ENCODE assay signal across 8 cellular contexts in the genomic region with DNA sequence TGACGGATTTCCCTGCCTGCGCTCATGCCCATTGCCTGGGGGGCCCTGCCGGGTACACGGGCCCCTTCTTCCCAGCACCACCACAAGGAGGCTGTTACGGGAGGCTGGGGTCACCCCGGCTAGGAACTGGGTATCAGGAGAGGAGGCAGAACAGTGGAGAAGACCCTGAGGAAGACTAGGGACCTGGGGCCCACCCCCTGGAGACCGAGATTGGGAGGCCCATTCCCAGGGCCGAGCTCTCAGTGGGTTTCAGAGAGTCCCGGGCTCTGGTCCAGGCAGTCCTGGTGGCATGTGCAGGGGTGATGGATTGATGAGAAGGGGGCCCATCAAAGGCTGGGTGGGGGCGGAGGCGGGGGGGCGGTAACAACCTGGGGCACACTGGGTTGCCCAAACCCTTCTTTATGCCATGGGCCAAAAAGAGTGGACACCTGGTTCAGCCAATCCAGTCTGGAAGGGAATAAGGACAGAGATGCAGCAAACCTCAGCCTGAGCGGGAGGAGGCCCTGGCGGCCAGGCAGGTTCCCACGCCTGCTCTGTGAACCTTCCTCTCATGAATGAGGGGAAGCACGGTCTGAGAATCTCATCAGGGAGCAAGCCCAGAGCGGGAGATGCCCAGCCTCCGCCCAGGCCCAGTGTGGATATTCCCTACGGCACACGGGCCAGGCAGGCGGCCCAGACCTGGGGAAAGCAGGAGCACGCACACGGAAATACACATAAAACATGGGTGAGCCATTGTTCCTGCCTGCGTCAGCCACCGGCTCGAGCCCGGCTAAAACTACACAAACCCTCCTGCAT. TPM values are rescaled to one million over a fixed set of nuclear protein-coding genes. Genes with fewer than 3 reads are reported as not detected.
DNase-seq lines count a peak whose midpoint lies in the region; ATAC-seq and TF ChIP-seq lines count a peak whose summit lies in the region.

No MANE protein-coding gene starts in this region.

- H3K36me3 ChIP-seq in urinary bladder (ENCODE audit: insufficient read depth), result no peaks in the 10 kb centered on the region

- H3K4me3 ChIP-seq in cardiac fibroblast (replicated peaks in 1 of 2; ENCODE audit: low read depth in 2 of 2, low read length in 2 of 2) (peak overlapping the region; percentile 47 to 76), urinary bladder (ENCODE audit: low read depth, low read length) (peak overlapping the region; percentile 67)

- ATAC-seq in GM18498 (IDR thresholded peaks at IDR 0.05; ENCODE audit: unreplicated experiment) (no peak), GM21423 (IDR thresholded peaks at IDR 0.05; ENCODE audit: unreplicated experiment) (no peak)

- 75% methylated on average over 27 of the region's 27 CpGs for WGBS in urinary bladder

- no peak for DNase-seq in activated naive CD4-positive, alpha-beta T cell treated with anti-CD3 and anti-CD28 coated beads, Interleukin-2, amount 50 U/mL, for 16 hours
- DNase-seq in cardiac fibroblast (ENCODE audit: low read depth in 2 of 2) (no peak), mesothelial cell of epicardium (ENCODE audit: low spot score in 2 of 2, unreplicated experiment in 2 of 2) (peak in 1 of 2 experiments; percentile 33), CD1c-positive myeloid dendritic cell (ENCODE audit: extremely low spot score) (no peak)

- TF ChIP-seq CTCF in cardiac fibroblast (IDR thresholded peaks at IDR 0.05; ENCODE audit: low read depth, low read length) (no peak), mesothelial cell of epicardium (IDR thresholded peaks at IDR 0.05; ENCODE audit: unreplicated experiment) (no peak)

- H3K4me1 Mint-ChIP-seq in activated naive CD4-positive, alpha-beta T cell treated with anti-CD3 and anti-CD28 coated beads, Interleukin-2, amount 50 U/mL, for 24 hours, result peaks cover 14% of the 10 kb centered on the region
- peaks cover 46% of the 10 kb centered on the region for H3K4me1 Mint-ChIP-seq in mesothelial cell of epicardium

- peak overlapping the region; percentile 71 for H3K4me3 Mint-ChIP-seq in activated naive CD4-positive, alpha-beta T cell treated with anti-CD3 and anti-CD28 coated beads, Interleukin-2, amount 50 U/mL, for 24 hours
- H3K4me3 Mint-ChIP-seq in mesothelial cell of epicardium, result peak overlapping the region; percentile 56

- no peak overlapping the region for H3K27ac ChIP-seq in urinary bladder (ENCODE audit: low read depth)

- H3K9me3 Mint-ChIP-seq in activated naive CD4-positive, alpha-beta T cell treated with anti-CD3 and anti-CD28 coated beads, Interleukin-2, amount 50 U/mL, for 24 hours, result no peaks in the 10 kb centered on the region
- no peaks in the 10 kb centered on the region for H3K9me3 Mint-ChIP-seq in mesothelial cell of epicardium

- H3K27me3 Mint-ChIP-seq in activated naive CD4-positive, alpha-beta T cell treated with anti-CD3 and anti-CD28 coated beads, Interleukin-2, amount 50 U/mL, for 24 hours, result peaks cover 23% of the 10 kb centered on the region
- peaks cover 9% of the 10 kb centered on the region for H3K27me3 Mint-ChIP-seq in mesothelial cell of epicardium (ENCODE audit: low read depth)

- no peaks in the 10 kb centered on the region for H3K36me3 Mint-ChIP-seq in activated naive CD4-positive, alpha-beta T cell treated with anti-CD3 and anti-CD28 coated beads, Interleukin-2, amount 50 U/mL, for 24 hours
- H3K36me3 Mint-ChIP-seq in mesothelial cell of epicardium, result no peaks in the 10 kb centered on the region

- no peaks in the 10 kb centered on the region for H3K4me1 ChIP-seq in urinary bladder (ENCODE audit: insufficient read depth)

- no peak overlapping the region for H3K27ac Mint-ChIP-seq in activated naive CD4-positive, alpha-beta T cell treated with anti-CD3 and anti-CD28 coated beads, Interleukin-2, amount 50 U/mL, for 24 hours
- peak overlapping the region; percentile 52 for H3K27ac Mint-ChIP-seq in mesothelial cell of epicardium

RNA-seq across cellular contexts. Expression of gene P4HA2, which starts 0.8 kb away (rescaled TPM):
- 66.3 to 68.7 TPM (median 66.9 TPM) in 3 replicates for total RNA-seq in mesothelial cell of epicardium
- 102 TPM for total RNA-seq in urinary bladder
- 44.2 TPM for polyA plus RNA-seq in urinary bladder

RNA-seq across cellular contexts. Expression of gene PDLIM4, which starts 29.1 kb away (rescaled TPM):
- total RNA-seq in mesothelial cell of epicardium (48.8 to 50.7 TPM (median 50.1 TPM) in 3 replicates), urinary bladder (17.4 TPM)
- polyA plus RNA-seq in urinary bladder, result 114 TPM
